Comparison of ENCODE assay signal across 22 cellular contexts in the genomic region with DNA sequence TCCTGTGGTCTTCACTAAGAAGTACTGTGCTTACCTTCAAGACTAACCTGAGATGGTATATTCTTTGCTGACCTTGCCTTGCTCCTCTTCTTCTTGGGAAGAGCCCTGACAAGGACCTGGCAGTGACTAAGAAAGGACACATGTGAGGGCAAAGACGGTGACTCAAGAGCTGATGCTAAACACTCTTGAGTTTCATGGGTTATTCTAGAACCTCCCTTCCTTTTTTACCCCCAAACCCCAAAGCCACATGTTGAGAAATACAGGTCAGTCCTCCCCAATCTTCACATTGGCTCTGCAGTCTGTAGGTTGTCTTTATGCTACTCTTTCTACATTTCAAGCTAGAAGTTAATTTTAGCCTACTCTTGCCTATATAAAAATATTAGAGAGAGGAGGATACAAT.
"Had no signal": no experiment of that assay in that cellular context is flagged by ENCODE, and none has a peak within 500 bp of the region (broad histone marks: within the 10 kb centered on the region; RNA-seq: fewer than 3 reads in every experiment).

No MANE protein-coding gene starts in this region.

- ATAC-seq: activated T-cell treated with anti-CD3 and anti-CD28 coated beads, Interleukin-2, amount 50 U/mL, for 72 hours; T-helper 17 cell had no signal

- H3K9me3 ChIP-seq: Peyer's patch had no signal

- DNase-seq: activated CD4-positive, alpha-beta memory T cell treated with anti-CD3 and anti-CD28 coated beads, Interleukin-2, amount 10 ng/mL, durations not matched to agents 7 days and 5 days; activated CD4-positive, alpha-beta T cell treated with anti-CD3 and anti-CD28 coated beads, Interleukin-2, amount 10 ng/mL, durations not matched to agents 7 days and 5 days; activated CD4-positive, CD25-positive, alpha-beta regulatory T cell; activated gamma-delta T cell treated with Interleukin-2 at 50 U/mL for 16 hours; activated naive CD4-positive, alpha-beta T cell treated with anti-CD3 and anti-CD28 coated beads, Interleukin-2, amount 10 ng/mL, durations not matched to agents 7 days and 5 days; activated naive CD8-positive, alpha-beta T cell treated with anti-CD3 and anti-CD28 coated beads for 36 hours; activated T-cell treated with anti-CD3 and anti-CD28 coated beads, Interleukin-2, amount 50 U/mL, for 72 hours; brain microvascular endothelial cell; KG1; NCI-H1105 treated with DMSO at 0.1 percent for 48 hours; NCI-H1436 treated with DMSO at 0.1 percent for 48 hours; NCI-H187; NCI-H2081; NCI-H510A treated with DMSO at 0.1 percent for 48 hours; NCI-H69; Peyer's patch; Right ventricle myocardium superior; T-helper 17 cell; T-helper 9 cell had no signal

- H3K4me3 ChIP-seq: cardiac muscle cell, Peyer's patch had no signal

- H3K4me1 ChIP-seq: Peyer's patch had no signal

- H3K36me3 ChIP-seq: brain microvascular endothelial cell, cardiac muscle cell, Peyer's patch had no signal

- H3K27me3 ChIP-seq: brain microvascular endothelial cell, cardiac muscle cell, Peyer's patch had no signal

- H3K27ac ChIP-seq: brain microvascular endothelial cell, cardiac muscle cell, Peyer's patch, RWPE1, VCaP had no signal
